In genomic region chr12:26854028-26854387, GRCh38 we compare ENCODE assay signal across 9 cellular contexts. TPM values are rescaled to one million over a fixed set of nuclear protein-coding genes. Genes with fewer than 3 reads are reported as not detected.
DNase-seq lines count a peak whose midpoint lies in the region; ATAC-seq and TF ChIP-seq lines count a peak whose summit lies in the region.
"Had no signal": no experiment of that assay in that cellular context is flagged by ENCODE, and none has a peak within 500 bp of the region (broad histone marks: within the 10 kb centered on the region; RNA-seq: fewer than 3 reads in every experiment).

No MANE protein-coding gene starts in this region.

- H3K27me3 Mint-ChIP-seq in naive B cell, result no peaks in the 10 kb centered on the region
- H3K27me3 Mint-ChIP-seq in activated T-helper 17 cell treated with anti-CD3 and anti-CD28 coated beads, Interleukin-2, amount 50 U/mL, for 72 hours, result peaks cover 3% of the 10 kb centered on the region

- POLR2A ChIA-PET in HEK293 (lab: Yijun Ruan, JAX), result interaction anchor here (1.6 kb wide), 1 partner anchor 21 kb away, joined by 4 read pairs; the partner anchor contains the start of gene ITPR2

- peaks cover 11% of the 10 kb centered on the region for H3K4me1 ChIP-seq in HEK293 (ENCODE audit: control insufficient read depth, insufficient read depth, low read length)

- peak overlapping the region in 3 of 6 donors; percentile 10 to 88 (median 79) for H3K27ac Mint-ChIP-seq in naive B cell
- H3K27ac Mint-ChIP-seq in activated T-helper 17 cell treated with anti-CD3 and anti-CD28 coated beads, Interleukin-2, amount 50 U/mL, for 72 hours, result no peak overlapping the region
- H3K27ac Mint-ChIP-seq: nephron progenitor cell had no signal

- no peaks in the 10 kb centered on the region for H3K36me3 Mint-ChIP-seq in naive B cell
- H3K36me3 Mint-ChIP-seq in activated T-helper 17 cell treated with anti-CD3 and anti-CD28 coated beads, Interleukin-2, amount 50 U/mL, for 72 hours (ENCODE audit: low read depth), result no peaks in the 10 kb centered on the region

- no peaks in the 10 kb centered on the region for H3K36me3 ChIP-seq in HEK293 (ENCODE audit: control insufficient read depth in 2 of 2, insufficient read depth in 1 of 2, low read length in 2 of 2)
- H3K36me3 ChIP-seq: spleen had no signal

- no peaks in the 10 kb centered on the region; the same call in 1 of the 2 replicates for H3K9me3 ChIP-seq in HEK293 (ENCODE audit: control insufficient read depth, insufficient read depth, low read depth, low read length)
- H3K9me3 ChIP-seq: spleen had no signal

- intact Hi-C loops in posterior vena cava (cut with DNase I), result loop anchor here in 1 of 2 donors (5.0 to 10.0 kb wide), 2 partner anchors 33 to 161 kb away; partner anchors contain the start of gene TM7SF3

- no peak for TF ChIP-seq CTCF in HEK293 (tag by site-specific recombination; IDR thresholded peaks at IDR 0.05)

- ATAC-seq in GM18511 (IDR thresholded peaks at IDR 0.05; ENCODE audit: unreplicated experiment) (peak; percentile 8), naive B cell (ENCODE audit: low read depth in 2 of 2) (peak; percentile 18 to 22)
- ATAC-seq in activated T-helper 17 cell treated with anti-CD3 and anti-CD28 coated beads, Interleukin-2, amount 50 U/mL, for 72 hours (replicated peaks), result no peak

- DNase-seq in NCI-H526 (lab: John Stamatoyannopoulos, UW), result peak; percentile 58 to 73
- no peak for DNase-seq in naive B cell
- no peak for DNase-seq in posterior vena cava (ENCODE audit: low spot score)
- DNase-seq in NCI-H1417 (lab: John Stamatoyannopoulos, UW), result no peak

- CTCF ChIA-PET in HEK293 (lab: Yijun Ruan, JAX), result interaction anchor here (1.0 to 1.8 kb wide), 2 partner anchors 31 to 82 kb away, joined by 3 to 13 read pairs; no protein-coding TSS in a partner anchor

- no peaks in the 10 kb centered on the region for H3K4me1 Mint-ChIP-seq in naive B cell
- H3K4me1 Mint-ChIP-seq in activated T-helper 17 cell treated with anti-CD3 and anti-CD28 coated beads, Interleukin-2, amount 50 U/mL, for 72 hours, result no peaks in the 10 kb centered on the region
- H3K4me1 Mint-ChIP-seq: nephron progenitor cell had no signal

- H3K4me3 ChIP-seq in HEK293 (ENCODE audit: low read depth, low read length), result no peak overlapping the region
- H3K4me3 ChIP-seq: spleen had no signal

- no peaks in the 10 kb centered on the region for H3K9me3 Mint-ChIP-seq in naive B cell
- no peaks in the 10 kb centered on the region for H3K9me3 Mint-ChIP-seq in activated T-helper 17 cell treated with anti-CD3 and anti-CD28 coated beads, Interleukin-2, amount 50 U/mL, for 72 hours
- H3K9me3 Mint-ChIP-seq: nephron progenitor cell had no signal

- no peak overlapping the region for H3K27ac ChIP-seq in HEK293 (ENCODE audit: extremely low read depth, low read depth, low read length)

- H3K4me3 Mint-ChIP-seq in naive B cell, result no peak overlapping the region
- H3K4me3 Mint-ChIP-seq in activated T-helper 17 cell treated with anti-CD3 and anti-CD28 coated beads, Interleukin-2, amount 50 U/mL, for 72 hours, result no peak overlapping the region
- H3K4me3 Mint-ChIP-seq: nephron progenitor cell had no signal

TF ChIP-seq in HEK293, 187 proteins besides CTCF, POLR2A, EP300 and RAD21:
- TF ChIP-seq ZNF280D (tag by site-specific recombination; IDR thresholded peaks at IDR 0.05), result no peak
- no peak for TF ChIP-seq KLF8 (tag by site-specific recombination; IDR thresholded peaks at IDR 0.05)
- TF ChIP-seq ZNF214 (tag by site-specific recombination; IDR thresholded peaks at IDR 0.05; ENCODE audit: borderline replicate concordance), result no peak
- no peak for TF ChIP-seq ZNF548 (tag by site-specific recombination; IDR thresholded peaks at IDR 0.05)
- no peak for TF ChIP-seq PRDM2 (tag by site-specific recombination; IDR thresholded peaks at IDR 0.05; ENCODE audit: borderline replicate concordance)
- TF ChIP-seq ZSCAN30 (tag by site-specific recombination; IDR thresholded peaks at IDR 0.05), result no peak
- 0 out of 2 replicates have a peak, but pooled peaks have one; percentile 50 for TF ChIP-seq ZFP37 (tag by site-specific recombination; IDR thresholded peaks at IDR 0.05)
- 0 out of 2 replicates have a peak, but pooled peaks have one; percentile 20 for TF ChIP-seq KLF10 (tag by site-specific recombination; IDR thresholded peaks at IDR 0.05)
- TF ChIP-seq ZNF670 (tag by site-specific recombination; IDR thresholded peaks at IDR 0.05; ENCODE audit: low read depth), result no peak
- no peak for TF ChIP-seq ZNF529 (tag by site-specific recombination; IDR thresholded peaks at IDR 0.05; ENCODE audit: insufficient replicate concordance)

RNA-seq across cellular contexts. Expression of gene ITPR2, which starts 21.0 kb away (rescaled TPM):
- polyA plus RNA-seq in naive B cell (ENCODE audit: low read depth in 6 of 6), result 10 to 100 TPM in 5 of 6 donors, 1 to 10 TPM in 1; 6.7 to 23.6 (median 20.6) TPM
- 10 to 100 TPM; 38.8 to 40.3 TPM for total RNA-seq in posterior vena cava
- total RNA-seq in activated T-helper 17 cell treated with anti-CD3 and anti-CD28 coated beads, Interleukin-2, amount 50 U/mL, for 72 hours, result 10 to 100 TPM; 37.1 to 48.2 TPM

Comparison
In these comparisons a context has a peak if more than half of its experiments do, and no peak if none do; other contexts are left out.
1. DNase-seq: peak in NCI-H526 (2 of 2); none in naive B cell (single experiment), posterior vena cava (single experiment) and NCI-H1417 (0 of 3).